Comparison of ENCODE assay signal across 22 cellular contexts in genomic region chr5:79824444-79824843, GRCh38.
DNase-seq lines count a peak whose midpoint lies in the region; ATAC-seq, FAIRE-seq and TF ChIP-seq lines count a peak whose summit lies in the region.
"Had no signal": no experiment of that assay in that cellular context is flagged by ENCODE, and none has a peak within 500 bp of the region (broad histone marks: within the 10 kb centered on the region; RNA-seq: fewer than 3 reads in every experiment).

No MANE protein-coding gene starts in this region.

- no peak overlapping the region for H3K4me3 ChIP-seq in GM23338
- H3K4me3 ChIP-seq in H1 (ENCODE audit: extremely low read depth in 1 of 4, insufficient read depth in 2 of 4, low read depth in 3 of 4, low read length in 4 of 4), result no peak overlapping the region
- no peak overlapping the region for H3K4me3 ChIP-seq in Caco-2 (ENCODE audit: low read depth, low read length)
- H3K4me3 ChIP-seq: BLaER1, GM12878, GM23248, HAP-1 had no signal

- H4K20me1 ChIP-seq in GM23338 (replicated peaks; ENCODE audit: insufficient read depth) (no peaks in the 10 kb centered on the region), H1 (replicated peaks in 1 of 2; ENCODE audit: control insufficient read depth in 1 of 2, insufficient read depth in 2 of 2, low read length in 2 of 2) (no peaks in the 10 kb centered on the region)
- H4K20me1 ChIP-seq: BLaER1 had no signal

- TF ChIP-seq CTCF in GM23338 (conservative IDR thresholded peaks at IDR 0.05; ENCODE audit: low read depth in 2 of 2) (no peak), H1 (IDR thresholded peaks at IDR 0.05; ENCODE audit: control extremely low read depth in 1 of 3, insufficient read depth in 1 of 3, low read depth in 1 of 3, low read length in 3 of 3) (no peak), nephron progenitor cell (IDR thresholded peaks at IDR 0.05) (no peak), Caco-2 (IDR thresholded peaks at IDR 0.05; ENCODE audit: insufficient read depth in 1 of 2, low read depth in 1 of 2, low read length in 1 of 2, severe bottlenecking in 1 of 2, unreplicated experiment in 1 of 2) (no peak), MCF 10A (IDR thresholded peaks at IDR 0.05; ENCODE audit: unreplicated experiment) (no peak)

- no peaks in the 10 kb centered on the region for H3K79me1 ChIP-seq in H1 (ENCODE audit: low read depth, low read length)

- no peak overlapping the region for H2BK120ac ChIP-seq in H1 (replicated peaks; ENCODE audit: low read depth, low read length)

- CTCF ChIA-PET in H1 (lab: Charles Lee; ENCODE audit: partially characterized antibody) (no interaction called here), Caco-2 (lab: Charles Lee) (no interaction called here), MCF 10A (lab: Yijun Ruan, JAX) (interaction anchor here (0.9 to 1.0 kb wide), 2 partner anchors 18 to 29 kb away, joined by 3 to 5 read pairs; no protein-coding TSS in a partner anchor)

- no peaks in the 10 kb centered on the region for H3K23me2 ChIP-seq in H1 (ENCODE audit: low read depth, low read length)

- H3K18ac ChIP-seq in H1 (ENCODE audit: extremely low read depth, low read length), result no peak overlapping the region

- H3F3A ChIP-seq in GM23338 (replicated peaks; ENCODE audit: low read depth), result no peaks in the 10 kb centered on the region

- H3K79me2 ChIP-seq in GM23338 (replicated peaks; ENCODE audit: insufficient read depth) (no peaks in the 10 kb centered on the region), H1 (ENCODE audit: control insufficient read depth in 1 of 2, insufficient read depth in 2 of 2, low read length in 2 of 2) (no peaks in the 10 kb centered on the region)

- DNase-seq in GM23338 (ENCODE audit: low spot score) (no peak), H1 (ENCODE audit: low read depth in 1 of 2, low spot score in 2 of 2) (no peak), nephron progenitor cell (no peak), Caco-2 (no peak), MCF 10A (ENCODE audit: unreplicated experiment) (no peak)
- DNase-seq: CD4-positive, CD25-positive, alpha-beta regulatory T cell; CD8-positive, alpha-beta T cell; DMS 273 treated with DMSO at 0.1 percent for 48 hours; DMS79; EL; GDM1; GM23248; HFFc6 had no signal

- FAIRE-seq in H1 (lab: Jason Lieb, UNC), result no peak
- FAIRE-seq: D721Med, GM12878, GM19239, H54 had no signal

- BruUV-seq in Caco-2 (replicated peaks; lab: Mats Ljungman, UMichigan), result no TSS peak
- BruUV-seq in MCF 10A (replicated peaks; lab: Mats Ljungman, UMichigan), result no TSS peak

- H3K9me2 ChIP-seq in GM23338 (ENCODE audit: insufficient read depth), result no peaks in the 10 kb centered on the region; the same call in 1 of the 2 replicates

- no peak overlapping the region for H3K14ac ChIP-seq in H1 (ENCODE audit: insufficient read length)

- H3K9me3 ChIP-seq in H1 (ENCODE audit: insufficient read depth in 2 of 2, low read depth in 1 of 2, low read length in 1 of 2) (no peaks in the 10 kb centered on the region), Caco-2 (no peaks in the 10 kb centered on the region)
- H3K9me3 ChIP-seq: HAP-1 had no signal

- no peak for ATAC-seq in GM23338
- ATAC-seq in HG03135 (IDR thresholded peaks at IDR 0.05; ENCODE audit: unreplicated experiment), result no peak
- ATAC-seq: CD8-positive, alpha-beta T cell; GM12878 had no signal

- H2BK12ac ChIP-seq in H1 (ENCODE audit: low read depth, low read length), result no peak overlapping the region

- intact Hi-C loops in Caco-2 (cut with micrococcal nuclease; ENCODE audit: unreplicated experiment), result no loop called here
- intact Hi-C loops in MCF 10A (cut with micrococcal nuclease), result no loop called here

- no peak overlapping the region for H2BK20ac ChIP-seq in H1 (ENCODE audit: low read length)

- 97% methylated on average over 2 of the region's 2 CpGs; no CpG with 5 or more reads in 1 of the 2 experiments for WGBS in H1 (ENCODE audit: extremely low coverage in 1 of 2, insufficient coverage in 1 of 2, insufficient read length in 1 of 2, insufficient replicate concordance in 2 of 2, low coverage in 1 of 2, low lambda C conversion rate in 2 of 2, missing lambda C conversion rate in 1 of 2), 2 experiments

- H3K4me2 ChIP-seq in GM23338 (no peak overlapping the region), H1 (ENCODE audit: insufficient read depth in 1 of 2, low read depth in 2 of 2, low read length in 2 of 2) (no peak overlapping the region)
- H3K4me2 ChIP-seq: BLaER1 had no signal

- H3K27me3 ChIP-seq in GM23338 (ENCODE audit: insufficient read depth), result no peaks in the 10 kb centered on the region
- H3K27me3 ChIP-seq in H1 (replicated peaks in 1 of 4; ENCODE audit: control insufficient read depth in 3 of 4, extremely low read depth in 1 of 4, insufficient read depth in 3 of 4, low read length in 3 of 4), result no peaks in the 10 kb centered on the region
- H3K27me3 ChIP-seq in Caco-2 (replicated peaks; ENCODE audit: control insufficient read depth, insufficient read depth, low read length), result no peaks in the 10 kb centered on the region
- H3K27me3 ChIP-seq: BLaER1 had no signal

- no peak overlapping the region for H4K8ac ChIP-seq in H1 (ENCODE audit: extremely low read depth, insufficient read depth, low read length)

- TF ChIP-seq POLR2A in H1 (IDR thresholded peaks at IDR 0.05; ENCODE audit: control extremely low read depth in 1 of 2, low read depth in 2 of 2, low read length in 2 of 2), result no peak

- TF ChIP-seq EP300 in H1 (IDR thresholded peaks at IDR 0.05; ENCODE audit: borderline replicate concordance in 1 of 2, low read depth in 2 of 2, low read length in 2 of 2), result no peak

- peak overlapping the region; percentile 78; the same call in 1 of the 2 replicates for H2AFZ ChIP-seq in GM23338
- 0 out of 2 replicates have a peak overlapping the region, but pooled peaks have one; percentile 0 for H2AFZ ChIP-seq in H1 (ENCODE audit: low read length)
- H2AFZ ChIP-seq: GM23248 had no signal

- H3K27ac ChIP-seq in GM23338 (ENCODE audit: low read depth), result no peak overlapping the region
- no peak overlapping the region for H3K27ac ChIP-seq in H1 (ENCODE audit: low read depth, low read length)
- H3K27ac ChIP-seq: BLaER1, C4-2B, GM23248 had no signal

- no peak overlapping the region for H2BK5ac ChIP-seq in H1 (ENCODE audit: low read depth, low read length)

- no peak overlapping the region for H4K5ac ChIP-seq in H1 (ENCODE audit: insufficient read length, low read depth, low read length)

- no peak overlapping the region for H2AK5ac ChIP-seq in H1 (ENCODE audit: low read depth, low read length)

- H4K91ac ChIP-seq in H1 (replicated peaks; ENCODE audit: insufficient read length, low read length), result no peak overlapping the region

- H3K4me1 Mint-ChIP-seq in GM23338 (no peaks in the 10 kb centered on the region), nephron progenitor cell (peaks cover 22% of the 10 kb centered on the region), Caco-2 (ENCODE audit: low read depth, unreplicated experiment) (no peaks in the 10 kb centered on the region), MCF 10A (ENCODE audit: insufficient read depth, unreplicated experiment) (no peaks in the 10 kb centered on the region)
- H3K4me1 Mint-ChIP-seq: B cell; CD4-positive, CD25-positive, alpha-beta regulatory T cell had no signal

- no peak overlapping the region for H2BK15ac ChIP-seq in H1 (ENCODE audit: low read length)

- TF ChIP-seq RAD21 in H1 (IDR thresholded peaks at IDR 0.05 in 1 of 2, conservative IDR thresholded peaks at IDR 0.05 in 1 of 2; ENCODE audit: low read depth in 2 of 2, low read length in 2 of 2), result no peak

- no peak overlapping the region for H3K56ac ChIP-seq in H1 (replicated peaks; ENCODE audit: insufficient read length, low read depth, low read length)

- H3K36me3 Mint-ChIP-seq in GM23338 (ENCODE audit: low read depth), result no peaks in the 10 kb centered on the region
- H3K36me3 Mint-ChIP-seq in nephron progenitor cell (ENCODE audit: low read depth), result no peaks in the 10 kb centered on the region
- H3K36me3 Mint-ChIP-seq in Caco-2 (ENCODE audit: insufficient read depth, unreplicated experiment), result no peaks in the 10 kb centered on the region
- no peaks in the 10 kb centered on the region for H3K36me3 Mint-ChIP-seq in MCF 10A (ENCODE audit: insufficient read depth, unreplicated experiment)
- H3K36me3 Mint-ChIP-seq: CD4-positive, CD25-positive, alpha-beta regulatory T cell; CD8-positive, alpha-beta T cell had no signal

- H3K4me3 Mint-ChIP-seq in GM23338 (no peak overlapping the region), nephron progenitor cell (no peak overlapping the region), Caco-2 (ENCODE audit: unreplicated experiment) (no peak overlapping the region), MCF 10A (ENCODE audit: unreplicated experiment) (no peak overlapping the region)
- H3K4me3 Mint-ChIP-seq: B cell; CD4-positive, CD25-positive, alpha-beta regulatory T cell; CD8-positive, alpha-beta T cell; HFFc6 had no signal

- no peak overlapping the region for H3K27ac Mint-ChIP-seq in GM23338
- H3K27ac Mint-ChIP-seq in nephron progenitor cell, result peak overlapping the region; percentile 11
- no peak overlapping the region for H3K27ac Mint-ChIP-seq in Caco-2 (ENCODE audit: unreplicated experiment)
- no peak overlapping the region for H3K27ac Mint-ChIP-seq in MCF 10A (ENCODE audit: low read depth, unreplicated experiment)
- H3K27ac Mint-ChIP-seq: B cell; CD8-positive, alpha-beta T cell; HFFc6 had no signal

- H3K9me3 Mint-ChIP-seq in GM23338 (no peaks in the 10 kb centered on the region; the same call in 2 of the 3 replicates), nephron progenitor cell (peaks cover 13% of the 10 kb centered on the region), Caco-2 (ENCODE audit: unreplicated experiment) (no peaks in the 10 kb centered on the region), MCF 10A (ENCODE audit: unreplicated experiment) (no peaks in the 10 kb centered on the region)
- H3K9me3 Mint-ChIP-seq: CD8-positive, alpha-beta T cell; HFFc6 had no signal

- H3K9ac ChIP-seq in H1 (replicated peaks in 1 of 4; ENCODE audit: extremely low read depth in 1 of 4, low read depth in 3 of 4, low read length in 3 of 4), result no peak overlapping the region
- H3K9ac ChIP-seq: BLaER1, GM23248 had no signal

- POLR2A ChIA-PET in H1 (lab: Charles Lee; ENCODE audit: partially characterized antibody) (no interaction called here), Caco-2 (lab: Charles Lee) (no interaction called here), MCF 10A (lab: Yijun Ruan, JAX) (no interaction called here)

- H3K4ac ChIP-seq in H1 (replicated peaks; ENCODE audit: insufficient read length, low read depth, low read length), result no peak overlapping the region

- H3K36me3 ChIP-seq in GM23338 (ENCODE audit: insufficient read depth) (no peaks in the 10 kb centered on the region), H1 (ENCODE audit: control insufficient read depth in 2 of 4, insufficient read depth in 4 of 4, low read length in 3 of 4) (no peaks in the 10 kb centered on the region), Caco-2 (ENCODE audit: control insufficient read depth, insufficient read depth, low read length) (no peaks in the 10 kb centered on the region)
- H3K36me3 ChIP-seq: BLaER1, HAP-1 had no signal

- no peak overlapping the region for H3K23ac ChIP-seq in H1 (ENCODE audit: insufficient read length)

- H3K27me3 Mint-ChIP-seq in GM23338 (ENCODE audit: insufficient read depth, low read depth, poor library complexity), result no peaks in the 10 kb centered on the region
- peaks cover 9% of the 10 kb centered on the region for H3K27me3 Mint-ChIP-seq in nephron progenitor cell (ENCODE audit: low read depth, poor library complexity)
- H3K27me3 Mint-ChIP-seq in Caco-2 (ENCODE audit: insufficient read depth, unreplicated experiment), result peaks cover 13% of the 10 kb centered on the region
- no peaks in the 10 kb centered on the region for H3K27me3 Mint-ChIP-seq in MCF 10A (ENCODE audit: insufficient read depth, unreplicated experiment)

- H3K4me1 ChIP-seq in GM23338 (ENCODE audit: insufficient read depth) (no peaks in the 10 kb centered on the region), H1 (replicated peaks in 1 of 4; ENCODE audit: control insufficient read depth in 3 of 4, insufficient read depth in 4 of 4, low read length in 3 of 4) (no peaks in the 10 kb centered on the region), Caco-2 (no peaks in the 10 kb centered on the region)
- H3K4me1 ChIP-seq: BLaER1, HAP-1 had no signal
